29 cellular contexts compared by ENCODE assay signal in genomic region chr13:104843328-104843727, GRCh38.
"Had no signal": no experiment of that assay in that cellular context is flagged by ENCODE, and none has a peak within 500 bp of the region (broad histone marks: within the 10 kb centered on the region; RNA-seq: fewer than 3 reads in every experiment).

No MANE protein-coding gene starts in this region.

- H2AFZ ChIP-seq: PC-9 had no signal

- H3K27me3 Mint-ChIP-seq: T-cell had no signal

- H3K4me1 Mint-ChIP-seq: T-cell had no signal

- H3K4me3 Mint-ChIP-seq: T-cell had no signal

- ATAC-seq: Panc1, Right ventricle myocardium inferior, SK-N-SH treated with all-trans-retinoic acid at 6 μM for 48 hours, T-cell had no signal

- H3K27ac ChIP-seq: PC-9, RWPE1, SJCRH30, SK-N-MC had no signal

- H3K4me1 ChIP-seq: SJCRH30 had no signal

- H3K36me3 Mint-ChIP-seq: T-cell had no signal

- H3K36me3 ChIP-seq: SJCRH30 had no signal

- DNase-seq: Karpas-422, MM.1S, MV-4-11, NCI-H1092, NCI-H1105, NCI-H1417 treated with DMSO at 0.1 percent for 48 hours, NCI-H1436 treated with DMSO at 0.1 percent for 48 hours, NCI-H1694 treated with DMSO at 0.1 percent for 48 hours, NCI-H187 treated with DMSO at 0.1 percent for 48 hours, NCI-H2029, NCI-H2081, NCI-H2171, NCI-H226, NCI-H446 treated with DMSO at 0.1 percent for 48 hours, NCI-H510A, NCI-H524, NCI-H526, NCI-H69, NCI-H748 treated with DMSO at 0.1 percent for 48 hours, PC-9, SHP77, SIG-M5, SJCRH30, T-cell had no signal

- H3K4me2 ChIP-seq: PC-9 had no signal

- H3K9me3 ChIP-seq: SJCRH30 had no signal

- H3K27me3 ChIP-seq: SJCRH30 had no signal

- H3K9me3 Mint-ChIP-seq: T-cell had no signal

- H3K27ac Mint-ChIP-seq: T-cell had no signal

- H3K4me3 ChIP-seq: PC-9, SJCRH30, SK-N-MC had no signal
